In genomic region chr3:148833223-148833622, GRCh38 we compare ENCODE assay signal across 1 cellular context.
TF ChIP-seq lines count a peak whose summit lies in the region.

No MANE protein-coding gene starts in this region.

TF ChIP-seq in GM23338, 12 proteins besides CTCF, POLR2A, EP300 and RAD21 (continued from another document):
- no peak for TF ChIP-seq ZNF462 (CRISPR knock-in tag; IDR thresholded peaks at IDR 0.05)
- no peak for TF ChIP-seq ZNF331 (CRISPR knock-in tag; IDR thresholded peaks at IDR 0.05; ENCODE audit: low read depth)
- no peak for TF ChIP-seq STAT1 (IDR thresholded peaks at IDR 0.05; ENCODE audit: unreplicated experiment)
- no peak for TF ChIP-seq ZNF114 (CRISPR knock-in tag; IDR thresholded peaks at IDR 0.05)
- TF ChIP-seq CREB1 (CRISPR knock-in tag; IDR thresholded peaks at IDR 0.05; ENCODE audit: low read depth) = no peak
